ENCODE assay signal across 8 cellular contexts in genomic region chr12:8692573-8692972, GRCh38. TPM values are rescaled to one million over a fixed set of nuclear protein-coding genes. Genes with fewer than 3 reads are reported as not detected.
A peak's percentile ranks its signal among the peaks of the same experiment; 100 is the strongest.
DNase-seq lines count a peak whose midpoint lies in the region; ATAC-seq and TF ChIP-seq lines count a peak whose summit lies in the region.

No MANE protein-coding gene starts in this region.

- H3K4me3 ChIP-seq in choroid plexus epithelial cell (ENCODE audit: low read depth, low read length), result no peak overlapping the region
- H3K4me3 ChIP-seq in mesodermal cell (ENCODE audit: extremely low read depth, insufficient read depth, low read length, poor library complexity, severe bottlenecking), result no peak overlapping the region
- no peak overlapping the region for H3K4me3 ChIP-seq in vagina

- no peaks in the 10 kb centered on the region for H3K9me3 ChIP-seq in mesodermal cell (ENCODE audit: control insufficient read depth, low read length)
- H3K9me3 ChIP-seq in vagina, result no peaks in the 10 kb centered on the region

- intact Hi-C loops in vagina (cut with DNase I), result no loop called here

- 6% methylated on average over 3 of the region's 5 CpGs; no CpG with 5 or more reads in 1 of the 2 experiments for WGBS in mesodermal cell (ENCODE audit: insufficient coverage in 2 of 2), 2 experiments

- no peak for TF ChIP-seq POLR2A in vagina (IDR thresholded peaks at IDR 0.05)

- no peaks in the 10 kb centered on the region for H3K27me3 ChIP-seq in vagina

- TF ChIP-seq CTCF in choroid plexus epithelial cell (conservative IDR thresholded peaks at IDR 0.05; ENCODE audit: low read depth, low read length) (no peak), vagina (IDR thresholded peaks at IDR 0.05) (no peak)

- no peak for ATAC-seq in GM18873 (IDR thresholded peaks at IDR 0.05; ENCODE audit: low FRiP score, unreplicated experiment)
- ATAC-seq in GM21515 (IDR thresholded peaks at IDR 0.05; ENCODE audit: unreplicated experiment), result no peak

- H3K36me3 ChIP-seq in mesodermal cell (ENCODE audit: control insufficient read depth, insufficient read depth, low read length) (no peaks in the 10 kb centered on the region), vagina (no peaks in the 10 kb centered on the region)

- DNase-seq in DMS 273 (lab: John Stamatoyannopoulos, UW; ENCODE audit: unreplicated experiment) (peak; percentile 36), NCI-H187 treated with DMSO at 0.1 percent for 48 hours (lab: John Stamatoyannopoulos, UW) (peak; percentile 68), choroid plexus epithelial cell (ENCODE audit: low read depth) (peak; percentile 75), vagina (ENCODE audit: extremely low spot score in 2 of 2) (no peak)
- DNase-seq in activated CD4-positive, alpha-beta T cell treated with anti-CD3 and anti-CD28 coated beads, Interleukin-2, amount 50 U/mL, for 4 hours, result no peak

- H3K4me1 ChIP-seq in mesodermal cell (ENCODE audit: control insufficient read depth, insufficient read depth, low read length, poor library complexity, severe bottlenecking) (peaks cover 38% of the 10 kb centered on the region), vagina (peaks cover 12% of the 10 kb centered on the region)

- peak overlapping the region; percentile 82 for H3K27ac ChIP-seq in mesodermal cell (ENCODE audit: low read depth, low read length, severe bottlenecking)
- H3K27ac ChIP-seq in vagina, result peak overlapping the region; percentile 40

RNA-seq across cellular contexts. Expression of gene RIMKLB, which starts 5.2 kb away (rescaled TPM):
- 35.8 TPM for polyA plus RNA-seq in mesodermal cell (2013, experiment 1 of 2)
- 36.5 TPM for polyA plus RNA-seq in mesodermal cell (2013, experiment 2 of 2)
- 44.7 TPM for total RNA-seq in vagina

RNA-seq across cellular contexts. Expression of gene MFAP5, which starts 29.9 kb away (rescaled TPM):
- polyA plus RNA-seq in mesodermal cell (2013, experiment 1 of 2), result 7.9 TPM
- 9.7 TPM for polyA plus RNA-seq in mesodermal cell (2013, experiment 2 of 2)
- total RNA-seq in vagina, result 159 TPM

Comparison
In these comparisons a context has a peak if more than half of its experiments do, and no peak if none do; other contexts are left out.
1. DNase-seq: peak in DMS 273 (single experiment), NCI-H187 treated with DMSO at 0.1 percent for 48 hours (single experiment) and choroid plexus epithelial cell (single experiment); none in vagina (0 of 2) and activated CD4-positive, alpha-beta T cell treated with anti-CD3 and anti-CD28 coated beads, Interleukin-2, amount 50 U/mL, for 4 hours (0 of 2).